ENCODE assay signal across 22 cellular contexts in genomic region chr5:169367861-169368260, GRCh38.
"Had no signal": no experiment of that assay in that cellular context is flagged by ENCODE, and none has a peak within 500 bp of the region (broad histone marks: within the 10 kb centered on the region; RNA-seq: fewer than 3 reads in every experiment).

No MANE protein-coding gene starts in this region.

- H3K4me3 ChIP-seq: esophagus muscularis mucosa, left ventricle myocardium inferior, ovary, prostate gland, testis, upper lobe of left lung had no signal

- ATAC-seq: activated T-cell treated with anti-CD3 and anti-CD28 coated beads, Interleukin-2, amount 50 U/mL, for 72 hours; natural killer cell treated with Interleukin-12 subunit alpha and Interleukin-12 subunit beta and Interleukin-15 and Interleukin-18, amount 100 ng/mL, for 72 hours; stimulated activated naive B cell treated with anti-CD40 and anti-IgM and Interleukin-4, amounts not matched to agents 10 μg/mL and 1 μg/mL and 100 μg/mL, for 72 hours; T-helper 17 cell had no signal

- H3K4me1 Mint-ChIP-seq: activated CD4-positive, alpha-beta memory T cell treated with anti-CD3 and anti-CD28 coated beads, Interleukin-2, amount 10 ng/mL, durations not matched to agents 7 days and 5 days; activated naive CD8-positive, alpha-beta T cell treated with anti-CD3 and anti-CD28 coated beads, Interleukin-2, amount 10 ng/mL, durations not matched to agents 7 days and 5 days; stimulated activated naive B cell treated with anti-CD40 and anti-IgM and Interleukin-4, amounts not matched to agents 10 μg/mL and 1 μg/mL and 100 μg/mL, for 72 hours; T-helper 17 cell had no signal

- DNase-seq: activated CD4-positive, alpha-beta memory T cell treated with anti-CD3 and anti-CD28 coated beads, Interleukin-2, amount 10 ng/mL, durations not matched to agents 7 days and 5 days; activated CD4-positive, alpha-beta T cell treated with anti-CD3 and anti-CD28 coated beads for 48 hours; activated effector memory CD4-positive, alpha-beta T cell treated with Interleukin-2 at 50 U/mL for 16 hours; activated naive CD4-positive, alpha-beta T cell treated with anti-CD3 and anti-CD28 coated beads for 36 hours; activated naive CD8-positive, alpha-beta T cell treated with anti-CD3 and anti-CD28 coated beads, Interleukin-2, amount 10 ng/mL, durations not matched to agents 7 days and 5 days; activated T-cell treated with anti-CD3 and anti-CD28 coated beads, Interleukin-2, amount 50 U/mL, for 72 hours; caudate nucleus; dermis blood vessel endothelial cell; effector CD8-positive, alpha-beta T cell; left ventricle myocardium inferior; mammary epithelial cell; midbrain; ovary; stimulated activated CD4-positive, alpha-beta T cell treated with anti-CD3 and anti-CD28 coated beads, Interleukin-2, amount 100 ng/mL, for 48 hours; stimulated activated CD8-positive, alpha-beta memory T cell treated with anti-CD3 and anti-CD28 coated beads, Interleukin-4, amount 100 ng/mL, for 48 hours; stimulated activated naive B cell treated with anti-CD40 and anti-IgM and Interleukin-4, amounts not matched to agents 10 μg/mL and 1 μg/mL and 100 μg/mL, for 72 hours; T-helper 17 cell; testis; upper lobe of left lung had no signal

- H3K4me3 Mint-ChIP-seq: activated CD4-positive, alpha-beta memory T cell treated with anti-CD3 and anti-CD28 coated beads, Interleukin-2, amount 10 ng/mL, durations not matched to agents 7 days and 5 days; activated naive CD4-positive, alpha-beta T cell treated with anti-CD3 and anti-CD28 coated beads for 36 hours; activated naive CD8-positive, alpha-beta T cell treated with anti-CD3 and anti-CD28 coated beads, Interleukin-2, amount 10 ng/mL, durations not matched to agents 7 days and 5 days; activated T-cell treated with anti-CD3 and anti-CD28 coated beads, Interleukin-2, amount 50 U/mL, for 72 hours; natural killer cell treated with Interleukin-12 subunit alpha and Interleukin-12 subunit beta and Interleukin-15 and Interleukin-18, amount 100 ng/mL, for 72 hours; stimulated activated naive B cell treated with anti-CD40 and anti-IgM and Interleukin-4, amounts not matched to agents 10 μg/mL and 1 μg/mL and 100 μg/mL, for 72 hours; T-helper 17 cell had no signal

- H3K36me3 Mint-ChIP-seq: activated naive CD8-positive, alpha-beta T cell treated with anti-CD3 and anti-CD28 coated beads, Interleukin-2, amount 10 ng/mL, durations not matched to agents 7 days and 5 days; natural killer cell treated with Interleukin-12 subunit alpha and Interleukin-12 subunit beta and Interleukin-15 and Interleukin-18, amount 100 ng/mL, for 72 hours; stimulated activated naive B cell treated with anti-CD40 and anti-IgM and Interleukin-4, amounts not matched to agents 10 μg/mL and 1 μg/mL and 100 μg/mL, for 72 hours had no signal

- H3K27ac Mint-ChIP-seq: activated CD4-positive, alpha-beta memory T cell treated with anti-CD3 and anti-CD28 coated beads, Interleukin-2, amount 10 ng/mL, durations not matched to agents 7 days and 5 days; activated naive CD4-positive, alpha-beta T cell treated with anti-CD3 and anti-CD28 coated beads for 36 hours; activated naive CD8-positive, alpha-beta T cell treated with anti-CD3 and anti-CD28 coated beads, Interleukin-2, amount 10 ng/mL, durations not matched to agents 7 days and 5 days; activated T-cell treated with anti-CD3 and anti-CD28 coated beads, Interleukin-2, amount 50 U/mL, for 72 hours; natural killer cell treated with Interleukin-12 subunit alpha and Interleukin-12 subunit beta and Interleukin-15 and Interleukin-18, amount 100 ng/mL, for 72 hours; stimulated activated naive B cell treated with anti-CD40 and anti-IgM and Interleukin-4, amounts not matched to agents 10 μg/mL and 1 μg/mL and 100 μg/mL, for 72 hours; T-helper 17 cell had no signal

- H3K9me3 Mint-ChIP-seq: activated CD4-positive, alpha-beta memory T cell treated with anti-CD3 and anti-CD28 coated beads, Interleukin-2, amount 10 ng/mL, durations not matched to agents 7 days and 5 days had no signal
